ENCODE assay signal across 19 cellular contexts in the genomic region with DNA sequence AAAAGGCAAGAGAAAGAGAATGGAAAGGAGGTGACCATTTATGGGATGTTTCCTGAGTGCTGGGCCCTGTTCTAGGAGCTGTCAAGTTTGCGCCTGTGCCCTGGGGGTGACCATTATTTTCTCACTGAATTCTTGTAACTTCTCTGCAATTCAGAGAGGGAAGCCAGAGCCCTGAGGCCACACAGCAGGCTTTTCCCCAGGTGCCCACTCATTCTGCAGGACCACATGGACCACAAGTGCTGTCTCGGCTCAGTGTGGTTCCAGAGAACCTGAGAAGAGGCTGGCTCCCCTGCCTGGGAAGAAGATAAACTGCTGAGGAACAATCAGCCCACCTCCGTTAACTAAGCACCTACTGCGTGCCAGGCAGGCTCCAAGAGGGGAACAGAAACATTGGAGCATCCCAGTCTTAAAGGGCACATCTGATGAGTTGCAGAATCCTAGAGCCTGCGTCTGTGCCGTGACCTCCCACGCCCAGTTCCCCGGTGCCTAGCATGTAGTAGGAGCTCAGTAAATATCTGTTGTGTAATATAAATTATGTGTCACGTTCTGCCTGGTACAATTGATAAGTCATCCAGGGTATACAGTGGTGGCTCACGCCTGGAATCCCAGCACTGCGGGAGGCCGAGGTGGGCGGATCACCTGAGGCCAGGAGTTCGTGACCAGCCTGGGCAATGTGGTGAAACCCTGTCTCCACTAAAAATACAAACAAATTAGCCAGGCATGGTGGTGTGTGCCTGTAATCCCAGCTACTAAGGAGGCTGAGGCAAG. TPM values are rescaled to one million over a fixed set of nuclear protein-coding genes. Genes with fewer than 3 reads are reported as not detected.
DNase-seq lines count a peak whose midpoint lies in the region; ATAC-seq and TF ChIP-seq lines count a peak whose summit lies in the region.
"Had no signal": no experiment of that assay in that cellular context is flagged by ENCODE, and none has a peak within 500 bp of the region (broad histone marks: within the 10 kb centered on the region; RNA-seq: fewer than 3 reads in every experiment).

No MANE protein-coding gene starts in this region.

- CTCF ChIA-PET in PC-9 (lab: Charles Lee) = interaction anchor here (0.7 kb wide), 1 partner anchor 23 kb away, joined by 3 read pairs; no protein-coding TSS in a partner anchor

- DNase-seq in Daoy (ENCODE audit: low read depth) (peak; percentile 70), PC-9 (peak in 1 of 2 experiments; percentile 78), left lobe of liver (ENCODE audit: low spot score) (peak; percentile 65), gastrocnemius medialis (no peak), osteocyte (ENCODE audit: extremely low spot score, unreplicated experiment) (no peak), DMS 273 (lab: John Stamatoyannopoulos, UW; ENCODE audit: unreplicated experiment) (no peak)
- DNase-seq in effector memory CD4-positive, alpha-beta T cell = no peak
- DNase-seq: C1 segment of cervical spinal cord, DMS 273 treated with DMSO at 0.1 percent for 48 hours, H7, NCI-H1436, NCI-H2029, SIG-M5 had no signal

- H3F3A ChIP-seq in PC-9 (ENCODE audit: insufficient read depth, low read depth) = peaks cover 16% of the 10 kb centered on the region; the same call in 1 of the 2 replicates

- peak; percentile 28 for ATAC-seq in left lobe of liver
- ATAC-seq in gastrocnemius medialis = no peak
- ATAC-seq in GM21528 (IDR thresholded peaks at IDR 0.05; ENCODE audit: low FRiP score, unreplicated experiment) = no peak
- ATAC-seq: K562 had no signal

- no peaks in the 10 kb centered on the region for H3K27me3 ChIP-seq in PC-9 (ENCODE audit: insufficient read depth, low read depth)
- no peaks in the 10 kb centered on the region for H3K27me3 ChIP-seq in gastrocnemius medialis
- H3K27me3 ChIP-seq in effector memory CD4-positive, alpha-beta T cell (replicated peaks; ENCODE audit: control insufficient read depth, insufficient read depth, low read length, poor library complexity, severe bottlenecking) = no peaks in the 10 kb centered on the region

- H3K9me3 ChIP-seq in PC-9 (ENCODE audit: insufficient read depth, low read depth) = no peaks in the 10 kb centered on the region
- no peaks in the 10 kb centered on the region for H3K9me3 ChIP-seq in gastrocnemius medialis
- no peaks in the 10 kb centered on the region for H3K9me3 ChIP-seq in effector memory CD4-positive, alpha-beta T cell (ENCODE audit: control insufficient read depth, low read length)

- no peaks in the 10 kb centered on the region for H3K36me3 ChIP-seq in PC-9 (ENCODE audit: low read depth)
- no peaks in the 10 kb centered on the region for H3K36me3 ChIP-seq in gastrocnemius medialis
- H3K36me3 ChIP-seq in effector memory CD4-positive, alpha-beta T cell (ENCODE audit: control insufficient read depth, insufficient read depth, low read length) = no peaks in the 10 kb centered on the region

- intact Hi-C loops in PC-9 (cut with micrococcal nuclease; ENCODE audit: unreplicated experiment) = no loop called here
- intact Hi-C loops in gastrocnemius medialis (cut with DNase I; ENCODE audit: low total_unique reads) = loop anchor here (10.0 kb wide), 1 partner anchor 273 kb away; no protein-coding TSS in a partner anchor

- H3K27ac Mint-ChIP-seq in osteocyte (ENCODE audit: unreplicated experiment) = no peak overlapping the region

- H3K9me2 ChIP-seq in PC-9 (ENCODE audit: insufficient read depth) = no peaks in the 10 kb centered on the region

- BruUV-seq in PC-9 (replicated peaks; lab: Mats Ljungman, UMichigan) = no TSS peak

- peaks cover 17% of the 10 kb centered on the region for H3K4me1 Mint-ChIP-seq in osteocyte (ENCODE audit: unreplicated experiment)

- no peak overlapping the region for H3K4me3 Mint-ChIP-seq in osteocyte (ENCODE audit: unreplicated experiment)

- in situ Hi-C loops in gastrocnemius medialis (cut with MboI; ENCODE audit: low sequenced_read_pairs in 4 of 4) = loop anchor here in 1 of 4 donors (10.0 kb wide), 1 partner anchor 53 kb away; no protein-coding TSS in a partner anchor

- no peaks in the 10 kb centered on the region for H3K36me3 Mint-ChIP-seq in osteocyte (ENCODE audit: unreplicated experiment)

- H3K79me2 ChIP-seq in PC-9 (ENCODE audit: low read depth) = no peaks in the 10 kb centered on the region

- H3K4me3 ChIP-seq in PC-9 (no peak overlapping the region), gastrocnemius medialis (no peak overlapping the region)
- H3K4me3 ChIP-seq in effector memory CD4-positive, alpha-beta T cell (ENCODE audit: insufficient read depth, low read depth, low read length, poor library complexity, severe bottlenecking) = no peak overlapping the region
- H3K4me3 ChIP-seq: K562 had no signal

- H3K27ac ChIP-seq in PC-9 (peak overlapping the region; percentile 36), gastrocnemius medialis (peak overlapping the region in 3 of 4 donors; percentile 13 to 91 (median 26))
- H3K27ac ChIP-seq in effector memory CD4-positive, alpha-beta T cell (ENCODE audit: insufficient read depth, low read length, poor library complexity, severe bottlenecking) = no peak overlapping the region

- POLR2A ChIA-PET in PC-9 (lab: Charles Lee; ENCODE audit: unreplicated experiment) = no interaction called here

- TF ChIP-seq CTCF in PC-9 (conservative IDR thresholded peaks at IDR 0.05) = no peak
- no peak for TF ChIP-seq CTCF in gastrocnemius medialis (IDR thresholded peaks at IDR 0.05 in 4 of 5, conservative IDR thresholded peaks at IDR 0.05 in 1 of 5)
- no peak for TF ChIP-seq CTCF in osteocyte (IDR thresholded peaks at IDR 0.05)

- no peaks in the 10 kb centered on the region for H3K9me3 Mint-ChIP-seq in osteocyte (ENCODE audit: unreplicated experiment)

- no peaks in the 10 kb centered on the region for H3K27me3 Mint-ChIP-seq in osteocyte (ENCODE audit: unreplicated experiment)

- H3K4me1 ChIP-seq in PC-9 (replicated peaks; ENCODE audit: insufficient read depth) = peaks cover 42% of the 10 kb centered on the region
- peaks cover 4 to 23% of the 10 kb centered on the region in 2 donors for H3K4me1 ChIP-seq in gastrocnemius medialis
- no peaks in the 10 kb centered on the region for H3K4me1 ChIP-seq in effector memory CD4-positive, alpha-beta T cell (ENCODE audit: control insufficient read depth, insufficient read depth, low read length, poor library complexity, severe bottlenecking)

- no peak overlapping the region for H2AFZ ChIP-seq in PC-9

- H3K4me2 ChIP-seq in PC-9 = peak overlapping the region; percentile 34

- TF ChIP-seq POLR2A in gastrocnemius medialis (IDR thresholded peaks at IDR 0.05) = no peak

- H4K20me1 ChIP-seq in PC-9 (ENCODE audit: insufficient read depth) = peaks cover 19% of the 10 kb centered on the region

RNA-seq across cellular contexts. Expression of gene CRYBB3, which starts 31.6 kb away (rescaled TPM):
- total RNA-seq in Daoy (2014; rRNA removed; shearing (Covaris generic)) = not detected in 2 replicates
- total RNA-seq in PC-9 (2021) (0.85 and 2.1 TPM in 2 replicates), left lobe of liver (0.91 TPM), gastrocnemius medialis (not detected), osteocyte (not detected in 2 replicates)
- total RNA-seq: A673, K562, NCI-H460, OCI-LY7, RPMI7951 had no signal

RNA-seq across cellular contexts. Expression of gene CRYBB2, which starts 51.4 kb away (rescaled TPM):
- not detected in 2 replicates for total RNA-seq in Daoy (2014; rRNA removed; shearing (Covaris generic))
- 1.0 TPM in 2 replicates for total RNA-seq in PC-9 (2021)
- total RNA-seq in left lobe of liver = not detected
- total RNA-seq in gastrocnemius medialis = not detected
- not detected in 2 replicates for total RNA-seq in osteocyte
- total RNA-seq: A673, K562, NCI-H460, OCI-LY7, RPMI7951 had no signal

Comparison
In these comparisons a context has a peak if more than half of its experiments do, and no peak if none do; other contexts are left out.
1. DNase-seq: peak in Daoy (single experiment) and left lobe of liver (single experiment); none in gastrocnemius medialis (0 of 2), effector memory CD4-positive, alpha-beta T cell (0 of 3), osteocyte (single experiment) and DMS 273 (single experiment).